17 cellular contexts compared by ENCODE assay signal in genomic region chr2:104874230-104874629, GRCh38. TPM values are rescaled to one million over a fixed set of nuclear protein-coding genes. Genes with fewer than 3 reads are reported as not detected.
DNase-seq lines count a peak whose midpoint lies in the region; ATAC-seq and TF ChIP-seq lines count a peak whose summit lies in the region.
"Had no signal": no experiment of that assay in that cellular context is flagged by ENCODE, and none has a peak within 500 bp of the region (broad histone marks: within the 10 kb centered on the region; RNA-seq: fewer than 3 reads in every experiment).

No MANE protein-coding gene starts in this region.

- H3K4me1 Mint-ChIP-seq in H9, result peaks cover 22 to 23% of the 10 kb centered on the region in 2 experiments
- peaks cover 14% of the 10 kb centered on the region for H3K4me1 Mint-ChIP-seq in endodermal cell
- H3K4me1 Mint-ChIP-seq in activated naive CD4-positive, alpha-beta T cell treated with anti-CD3 and anti-CD28 coated beads for 36 hours (ENCODE audit: low read depth), result peaks cover 9% of the 10 kb centered on the region
- no peaks in the 10 kb centered on the region for H3K4me1 Mint-ChIP-seq in MCF 10A (ENCODE audit: insufficient read depth, unreplicated experiment)

- POLR2A ChIA-PET in MCF 10A (lab: Yijun Ruan, JAX), result interaction anchor here (0.7 kb wide), 1 partner anchor 468 kb away, joined by 3 read pairs; no protein-coding TSS in a partner anchor

- peak overlapping the region; percentile 17 to 90; a peak in 3 of 5 replicates for H3K4me3 Mint-ChIP-seq in H9
- H3K4me3 Mint-ChIP-seq in endodermal cell, result no peak overlapping the region
- no peak overlapping the region for H3K4me3 Mint-ChIP-seq in activated naive CD4-positive, alpha-beta T cell treated with anti-CD3 and anti-CD28 coated beads for 36 hours
- H3K4me3 Mint-ChIP-seq in MCF 10A (ENCODE audit: unreplicated experiment), result no peak overlapping the region

- no peak overlapping the region for H2BK12ac ChIP-seq in H9 (ENCODE audit: insufficient read length, low read depth, low read length)

- no peak overlapping the region for H3K27ac ChIP-seq in H9 (ENCODE audit: insufficient read length, low read depth, low read length)
- H3K27ac ChIP-seq in endodermal cell (ENCODE audit: low read depth, low read length), result no peak overlapping the region
- H3K27ac ChIP-seq in layer of hippocampus (ENCODE audit: low read depth, low read length), result peak overlapping the region; percentile 88
- no peak overlapping the region for H3K27ac ChIP-seq in spleen
- H3K27ac ChIP-seq: KMS-11, SK-N-MC had no signal

- no peak for DNase-seq in H9
- peak; percentile 50 for DNase-seq in endodermal cell
- DNase-seq in spleen, result peak; percentile 40
- no peak for DNase-seq in activated naive CD4-positive, alpha-beta T cell treated with anti-CD3 and anti-CD28 coated beads for 36 hours
- no peak for DNase-seq in MCF 10A (ENCODE audit: unreplicated experiment)
- DNase-seq: ACHN; CD4-positive, alpha-beta memory T cell; DMS79 treated with DMSO at 0.1 percent for 48 hours; NCI-H1092; NCI-H1694; NCI-H524 had no signal

- no peak for ATAC-seq in esophagus mucosa

- TF ChIP-seq CTCF in H9 (conservative IDR thresholded peaks at IDR 0.05), result no peak
- no peak for TF ChIP-seq CTCF in endodermal cell (conservative IDR thresholded peaks at IDR 0.05)
- no peak for TF ChIP-seq CTCF in spleen (IDR thresholded peaks at IDR 0.05 in 8 of 11, conservative IDR thresholded peaks at IDR 0.05 in 3 of 11)
- TF ChIP-seq CTCF in MCF 10A (IDR thresholded peaks at IDR 0.05; ENCODE audit: unreplicated experiment), result no peak

- WGBS in H9 (ENCODE audit: extremely low coverage, insufficient read length, low lambda C conversion rate), result no CpG with 5 or more reads among the region's 6 CpGs
- 69 to 82% methylated on average over 6 of the region's 6 CpGs for WGBS in endodermal cell (ENCODE audit: insufficient coverage in 1 of 2, insufficient read length in 1 of 2), 2 experiments
- 73 to 84% (median 82%) methylated on average over 6 of the region's 6 CpGs for WGBS in spleen, 5 donors

- H3K23me2 ChIP-seq in H9 (ENCODE audit: insufficient read length, low read depth, low read length, poor library complexity, severe bottlenecking), result peaks cover 14% of the 10 kb centered on the region

- H4K8ac ChIP-seq in H9 (replicated peaks; ENCODE audit: insufficient read length, low read depth, low read length), result no peak overlapping the region

- no peak overlapping the region for H3K14ac ChIP-seq in H9 (ENCODE audit: insufficient read depth, low read length)

- no peak overlapping the region for H2BK15ac ChIP-seq in H9 (ENCODE audit: low read depth, low read length)

- H3K23ac ChIP-seq in H9 (ENCODE audit: insufficient read length, low read depth, low read length), result no peak overlapping the region

- H3K79me2 ChIP-seq in H9 (ENCODE audit: insufficient read depth, low read length), result no peaks in the 10 kb centered on the region

- H4K5ac ChIP-seq in H9 (ENCODE audit: insufficient read length, low read depth, low read length), result no peak overlapping the region

- H3K18ac ChIP-seq in H9 (ENCODE audit: insufficient read length, low read depth, low read length), result no peak overlapping the region

- H3K79me1 ChIP-seq in H9 (ENCODE audit: insufficient read depth, low read depth, low read length, poor library complexity, severe bottlenecking), result no peaks in the 10 kb centered on the region

- intact Hi-C loops in spleen (cut with DNase I; ENCODE audit: low total_unique reads), result no loop called here
- intact Hi-C loops in activated naive CD4-positive, alpha-beta T cell treated with anti-CD3 and anti-CD28 coated beads for 36 hours (cut with micrococcal nuclease), result loop anchor here (5.0 to 10.0 kb wide), 2 partner anchors 37 to 459 kb away; no protein-coding TSS in a partner anchor
- intact Hi-C loops in MCF 10A (cut with micrococcal nuclease), result loop anchor here (10.0 kb wide), 2 partner anchors 429 to 1589 kb away; no protein-coding TSS in a partner anchor

- H3K4me3 ChIP-seq in endodermal cell (ENCODE audit: low read length) (no peak overlapping the region), spleen (no peak overlapping the region)

- no peak overlapping the region for H3K4me2 ChIP-seq in H9 (ENCODE audit: insufficient read depth, insufficient read length, low read length)
- H3K4me2 ChIP-seq: KMS-11 had no signal

- H3K27ac Mint-ChIP-seq in H9 (no peak overlapping the region), endodermal cell (no peak overlapping the region), MCF 10A (ENCODE audit: low read depth, unreplicated experiment) (no peak overlapping the region)
- no peak overlapping the region for H3K27ac Mint-ChIP-seq in activated naive CD4-positive, alpha-beta T cell treated with anti-CD3 and anti-CD28 coated beads for 36 hours
- H3K27ac Mint-ChIP-seq: CD4-positive, alpha-beta memory T cell had no signal

- H3K9me3 Mint-ChIP-seq in H9 (peaks cover 0 to 5% of the 10 kb centered on the region in 2 experiments; a peak in 2 of 5 replicates), endodermal cell (no peaks in the 10 kb centered on the region), MCF 10A (ENCODE audit: unreplicated experiment) (no peaks in the 10 kb centered on the region)
- no peaks in the 10 kb centered on the region for H3K9me3 Mint-ChIP-seq in activated naive CD4-positive, alpha-beta T cell treated with anti-CD3 and anti-CD28 coated beads for 36 hours

- no peak for TF ChIP-seq POLR2A in spleen (IDR thresholded peaks at IDR 0.05)

- no peak overlapping the region for H2BK20ac ChIP-seq in H9 (ENCODE audit: low read depth, low read length, poor library complexity, severe bottlenecking)

- CTCF ChIA-PET in activated naive CD4-positive, alpha-beta T cell treated with anti-CD3 and anti-CD28 coated beads for 36 hours (lab: Charles Lee), result interaction anchor here (0.7 to 2.7 kb wide), 2 partner anchors 25 to 354 kb away, joined by 3 to 7 read pairs; no protein-coding TSS in a partner anchor
- CTCF ChIA-PET in MCF 10A (lab: Yijun Ruan, JAX), result interaction anchor here (0.6 to 2.8 kb wide), 18 partner anchors 9 to 1898 kb away, joined by 3 to 15 read pairs (median 4); no protein-coding TSS in a partner anchor

- H3K4ac ChIP-seq in H9 (ENCODE audit: low read depth, low read length), result no peak overlapping the region

- no peaks in the 10 kb centered on the region for H4K20me1 ChIP-seq in H9 (ENCODE audit: control insufficient read depth, insufficient read depth, insufficient read length)

- no peaks in the 10 kb centered on the region for H3K36me3 Mint-ChIP-seq in H9 (ENCODE audit: insufficient read depth in 1 of 3, low read depth in 3 of 3)
- H3K36me3 Mint-ChIP-seq in endodermal cell (ENCODE audit: low read depth), result no peaks in the 10 kb centered on the region
- H3K36me3 Mint-ChIP-seq in activated naive CD4-positive, alpha-beta T cell treated with anti-CD3 and anti-CD28 coated beads for 36 hours (ENCODE audit: low read depth), result no peaks in the 10 kb centered on the region
- H3K36me3 Mint-ChIP-seq in MCF 10A (ENCODE audit: insufficient read depth, unreplicated experiment), result no peaks in the 10 kb centered on the region
- H3K36me3 Mint-ChIP-seq: CD4-positive, alpha-beta memory T cell had no signal

- H3T11ph ChIP-seq in H9 (ENCODE audit: low read length), result no peak overlapping the region

- H3K4me1 ChIP-seq in H9 (ENCODE audit: insufficient read depth, low read length), result no peaks in the 10 kb centered on the region
- H3K4me1 ChIP-seq in endodermal cell (ENCODE audit: control insufficient read depth, insufficient read depth, low read length), result peaks cover 6% of the 10 kb centered on the region
- peaks cover 8 to 27% (median 21%) of the 10 kb centered on the region in 6 donors for H3K4me1 ChIP-seq in spleen

- H2AFZ ChIP-seq in H9 (ENCODE audit: low read length), result no peak overlapping the region

- BruUV-seq in MCF 10A (replicated peaks; lab: Mats Ljungman, UMichigan), result no TSS peak

- H3K36me3 ChIP-seq in endodermal cell (ENCODE audit: control insufficient read depth, insufficient read depth, low read length) (no peaks in the 10 kb centered on the region), spleen (no peaks in the 10 kb centered on the region)

- H2AK5ac ChIP-seq in H9 (ENCODE audit: insufficient read length, low read length), result no peak overlapping the region

- H3K27me3 ChIP-seq in H9 (ENCODE audit: insufficient read depth, low read length) (peaks cover 43% of the 10 kb centered on the region), endodermal cell (ENCODE audit: control insufficient read depth, insufficient read depth, low read length, poor library complexity, severe bottlenecking) (peaks cover 98% of the 10 kb centered on the region), layer of hippocampus (ENCODE audit: control insufficient read depth, insufficient read depth, low read length) (no peaks in the 10 kb centered on the region), spleen (replicated peaks in 1 of 7) (peaks cover 0 to 91% (median 42%) of the 10 kb centered on the region in 7 donors)

- no peak overlapping the region for H2BK5ac ChIP-seq in H9 (ENCODE audit: insufficient read length, low read length)

- peaks cover 97% of the 10 kb centered on the region for H3K27me3 Mint-ChIP-seq in H9 (ENCODE audit: low read depth)
- peaks cover 97% of the 10 kb centered on the region for H3K27me3 Mint-ChIP-seq in endodermal cell (ENCODE audit: insufficient read depth)
- peaks cover 66% of the 10 kb centered on the region for H3K27me3 Mint-ChIP-seq in activated naive CD4-positive, alpha-beta T cell treated with anti-CD3 and anti-CD28 coated beads for 36 hours (ENCODE audit: low read depth)
- H3K27me3 Mint-ChIP-seq in MCF 10A (ENCODE audit: insufficient read depth, unreplicated experiment), result no peaks in the 10 kb centered on the region

- H3K9me3 ChIP-seq in H9 (ENCODE audit: control insufficient read depth, low read depth, low read length), result no peaks in the 10 kb centered on the region
- no peaks in the 10 kb centered on the region for H3K9me3 ChIP-seq in endodermal cell (ENCODE audit: control insufficient read depth, low read length)
- H3K9me3 ChIP-seq in spleen, result no peaks in the 10 kb centered on the region

- H3K56ac ChIP-seq in H9 (ENCODE audit: insufficient read length, low read depth, low read length), result no peak overlapping the region

- no peak overlapping the region for H4K91ac ChIP-seq in H9 (ENCODE audit: insufficient read length, low read depth, low read length)

- H3K9ac ChIP-seq in H9 (ENCODE audit: extremely low read depth, insufficient read length, low read length), result no peak overlapping the region
- H3K9ac ChIP-seq in endodermal cell (ENCODE audit: extremely low read depth, low read length, poor library complexity, severe bottlenecking), result no peak overlapping the region
- H3K9ac ChIP-seq: KMS-11 had no signal

- H2BK120ac ChIP-seq in H9 (ENCODE audit: low read depth, low read length, poor library complexity, severe bottlenecking), result no peak overlapping the region

RNA-seq across cellular contexts. Expression of gene POU3F3, which starts 20.3 kb away (rescaled TPM):
- total RNA-seq in H9 (2021) (not detected in 2 replicates), endodermal cell (not detected), spleen (not detected), MCF 10A (2022) (not detected in 2 replicates), esophagus mucosa (not detected)
- polyA plus RNA-seq in endodermal cell (2013, experiment 1 of 2), result 39.3 TPM
- 35.9 TPM for polyA plus RNA-seq in endodermal cell (2013, experiment 2 of 2)
- not detected for polyA plus RNA-seq in spleen
- not detected for total RNA-seq in activated naive CD4-positive, alpha-beta T cell treated with anti-CD3 and anti-CD28 coated beads for 36 hours
- total RNA-seq: CD4-positive, alpha-beta memory T cell; G401; HepG2 had no signal
- polyA plus RNA-seq: CD4-positive, alpha-beta memory T cell; HepG2 had no signal

Comparison
In these comparisons a context has a peak if more than half of its experiments do, and no peak if none do; other contexts are left out.
1. DNase-seq: peak in endodermal cell (single experiment) and spleen (single experiment); none in H9 (single experiment), activated naive CD4-positive, alpha-beta T cell treated with anti-CD3 and anti-CD28 coated beads for 36 hours (single experiment) and MCF 10A (single experiment).
2. H3K4me3 Mint-ChIP-seq: peak in H9 (2 of 2); none in endodermal cell (single experiment), activated naive CD4-positive, alpha-beta T cell treated with anti-CD3 and anti-CD28 coated beads for 36 hours (single experiment) and MCF 10A (single experiment).